14 cellular contexts compared by ENCODE assay signal in the genomic region with DNA sequence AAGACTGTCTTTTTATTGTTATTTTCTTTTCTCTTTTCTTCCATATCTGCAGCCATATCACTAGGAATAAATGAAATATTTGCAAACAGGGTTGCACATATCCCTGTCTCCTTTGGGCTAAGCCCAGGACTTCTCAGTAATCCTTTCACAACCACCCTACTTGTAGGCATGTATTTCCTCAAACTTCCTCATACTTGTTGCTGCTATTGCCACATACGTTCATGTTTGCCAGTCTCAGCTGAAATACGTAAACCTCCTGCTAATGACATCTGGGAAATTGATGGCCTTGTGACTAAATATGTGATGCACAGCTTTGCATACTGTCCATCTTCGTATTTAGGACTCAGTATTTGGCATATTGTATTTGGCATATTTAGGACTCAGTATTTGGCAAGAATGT.
DNase-seq lines count a peak whose midpoint lies in the region; ATAC-seq and TF ChIP-seq lines count a peak whose summit lies in the region.
"Had no signal": no experiment of that assay in that cellular context is flagged by ENCODE, and none has a peak within 500 bp of the region (broad histone marks: within the 10 kb centered on the region; RNA-seq: fewer than 3 reads in every experiment).

No MANE protein-coding gene starts in this region.

- no peak overlapping the region for H3K4me3 Mint-ChIP-seq in H9
- H3K4me3 Mint-ChIP-seq: CD4-positive, alpha-beta memory T cell; neural progenitor cell had no signal

- H2BK12ac ChIP-seq in H9 (ENCODE audit: insufficient read length, low read depth, low read length): no peak overlapping the region

- no peak overlapping the region for H4K5ac ChIP-seq in H9 (ENCODE audit: insufficient read length, low read depth, low read length)

- H3K23me2 ChIP-seq in H9 (ENCODE audit: insufficient read length, low read depth, low read length, poor library complexity, severe bottlenecking): no peaks in the 10 kb centered on the region

- no peak for TF ChIP-seq EP300 in SK-N-SH (IDR thresholded peaks at IDR 0.05; ENCODE audit: borderline replicate concordance in 1 of 2, low read depth in 1 of 2, low read length in 1 of 2)

- no peak overlapping the region for H2BK20ac ChIP-seq in H9 (ENCODE audit: low read depth, low read length, poor library complexity, severe bottlenecking)

- H3K79me2 ChIP-seq in H9 (ENCODE audit: insufficient read depth, low read length) (no peaks in the 10 kb centered on the region), SK-N-SH (ENCODE audit: insufficient read depth) (no peaks in the 10 kb centered on the region)

- H3K9me3 Mint-ChIP-seq in H9: no peaks in the 10 kb centered on the region
- H3K9me3 Mint-ChIP-seq: neural progenitor cell had no signal

- H2AFZ ChIP-seq in H9 (ENCODE audit: low read length) (no peak overlapping the region), SK-N-SH (ENCODE audit: low read depth) (no peak overlapping the region)
- H2AFZ ChIP-seq: neural progenitor cell had no signal

- no peak overlapping the region for H3T11ph ChIP-seq in H9 (ENCODE audit: low read length)

- H3K4me2 ChIP-seq in H9 (ENCODE audit: insufficient read depth, insufficient read length, low read length) (no peak overlapping the region), SK-N-SH (no peak overlapping the region)
- H3K4me2 ChIP-seq: neural progenitor cell had no signal

- CTCF ChIA-PET in SK-N-SH (lab: Yijun Ruan, JAX): interaction anchor here (0.9 kb wide), 1 partner anchor 937 kb away, joined by 3 read pairs; no protein-coding TSS in a partner anchor

- H3K9me3 ChIP-seq in neutrophil (no peaks in the 10 kb centered on the region), H9 (ENCODE audit: control insufficient read depth, low read depth, low read length) (no peaks in the 10 kb centered on the region), SK-N-SH (no peaks in the 10 kb centered on the region)

- H3K18ac ChIP-seq in H9 (ENCODE audit: insufficient read length, low read depth, low read length): no peak overlapping the region

- POLR2A ChIA-PET in SK-N-SH (lab: Yijun Ruan, JAX): no interaction called here

- no peak overlapping the region for H3K14ac ChIP-seq in H9 (ENCODE audit: insufficient read depth, low read length)

- no peak for TF ChIP-seq RAD21 in SK-N-SH (IDR thresholded peaks at IDR 0.05; ENCODE audit: low read length)

- no peak overlapping the region for H3K9ac ChIP-seq in H9 (ENCODE audit: extremely low read depth, insufficient read length, low read length)
- H3K9ac ChIP-seq in SK-N-SH: no peak overlapping the region
- H3K9ac ChIP-seq: neural progenitor cell had no signal

- H2BK5ac ChIP-seq in H9 (ENCODE audit: insufficient read length, low read length): no peak overlapping the region

- no peak overlapping the region for H2BK120ac ChIP-seq in H9 (ENCODE audit: low read depth, low read length, poor library complexity, severe bottlenecking)

- no peaks in the 10 kb centered on the region for H3K27me3 Mint-ChIP-seq in H9 (ENCODE audit: low read depth)

- peak overlapping the region; percentile 63 for H3K27ac ChIP-seq in neutrophil
- H3K27ac ChIP-seq in H9 (ENCODE audit: insufficient read length, low read depth, low read length): no peak overlapping the region
- H3K27ac ChIP-seq in SK-N-SH (ENCODE audit: low read depth in 2 of 2, low read length in 1 of 2): no peak overlapping the region
- H3K27ac ChIP-seq: brain microvascular endothelial cell, neural progenitor cell had no signal

- no peak overlapping the region for H2AK5ac ChIP-seq in H9 (ENCODE audit: insufficient read length, low read length)

- ATAC-seq in GM18909 (IDR thresholded peaks at IDR 0.05; ENCODE audit: poor library complexity, unreplicated experiment): no peak

- no peak overlapping the region for H3K4me3 ChIP-seq in NB4 (ENCODE audit: low read depth, low read length)
- H3K4me3 ChIP-seq in epithelial cell of esophagus (ENCODE audit: low read length): no peak overlapping the region
- H3K4me3 ChIP-seq in neutrophil (ENCODE audit: low read depth in 1 of 2, low read length in 1 of 2): no peak overlapping the region
- H3K4me3 ChIP-seq in SK-N-SH (ENCODE audit: low read depth in 2 of 2, low read length in 1 of 2): no peak overlapping the region
- H3K4me3 ChIP-seq: neural progenitor cell had no signal

- no peaks in the 10 kb centered on the region for H3K36me3 Mint-ChIP-seq in H9 (ENCODE audit: insufficient read depth in 1 of 3, low read depth in 3 of 3)
- H3K36me3 Mint-ChIP-seq: CD4-positive, alpha-beta memory T cell; neural progenitor cell had no signal

- no peak overlapping the region for H4K91ac ChIP-seq in H9 (ENCODE audit: insufficient read length, low read depth, low read length)

- H3K4me1 Mint-ChIP-seq in H9: 0 out of 4 replicates have a peak, but pooled peaks cover 0 to 4% of the 10 kb centered on the region in 2 experiments
- H3K4me1 Mint-ChIP-seq: CD4-positive, alpha-beta memory T cell had no signal

- no peak overlapping the region for H3K4ac ChIP-seq in H9 (ENCODE audit: low read depth, low read length)

- H2BK15ac ChIP-seq in H9 (ENCODE audit: low read depth, low read length): no peak overlapping the region

- WGBS in H9 (ENCODE audit: extremely low coverage, insufficient read length, low lambda C conversion rate): no CpG with 5 or more reads among the region's 3 CpGs
- WGBS in SK-N-SH (ENCODE audit: low lambda C conversion rate): 53% methylated on average over 3 of the region's 3 CpGs

- H3K56ac ChIP-seq in H9 (ENCODE audit: insufficient read length, low read depth, low read length): no peak overlapping the region

- TF ChIP-seq POLR2A in NB4 (IDR thresholded peaks at IDR 0.05; ENCODE audit: extremely low read depth, insufficient read length): no peak

- no peaks in the 10 kb centered on the region for H3K27me3 ChIP-seq in neutrophil
- no peaks in the 10 kb centered on the region for H3K27me3 ChIP-seq in H9 (ENCODE audit: insufficient read depth, low read length)
- H3K27me3 ChIP-seq in SK-N-SH (ENCODE audit: insufficient read depth): no peaks in the 10 kb centered on the region
- H3K27me3 ChIP-seq: brain microvascular endothelial cell, neural progenitor cell had no signal

- peak; percentile 6 for DNase-seq in DMS53 treated with DMSO at 0.1 percent for 48 hours (lab: John Stamatoyannopoulos, UW; ENCODE audit: unreplicated experiment)
- DNase-seq in NB4 (ENCODE audit: low read depth): peak; percentile 27
- DNase-seq in epithelial cell of esophagus (ENCODE audit: low read depth): peak; percentile 90
- DNase-seq in H9: no peak
- DNase-seq in SK-N-SH: no peak
- no peak for DNase-seq in activated naive CD4-positive, alpha-beta T cell treated with anti-CD3 and anti-CD28 coated beads, Interleukin-2, amount 50 U/mL, for 16 hours
- DNase-seq: brain microvascular endothelial cell; CD4-positive, alpha-beta memory T cell; Karpas-422; kidney; NCI-H446 treated with DMSO at 0.1 percent for 48 hours had no signal

- TF ChIP-seq CTCF in NB4 (IDR thresholded peaks at IDR 0.05; ENCODE audit: low read depth, low read length): no peak
- TF ChIP-seq CTCF in epithelial cell of esophagus (IDR thresholded peaks at IDR 0.05; ENCODE audit: insufficient read depth, low read depth, low read length, missing control alignments): no peak
- TF ChIP-seq CTCF in neutrophil (IDR thresholded peaks at IDR 0.05): no peak
- TF ChIP-seq CTCF in H9 (conservative IDR thresholded peaks at IDR 0.05): no peak
- TF ChIP-seq CTCF in SK-N-SH (IDR thresholded peaks at IDR 0.05): no peak

- no peaks in the 10 kb centered on the region for H3K9me2 ChIP-seq in SK-N-SH

- H4K8ac ChIP-seq in H9 (replicated peaks; ENCODE audit: insufficient read length, low read depth, low read length): no peak overlapping the region

- no peak overlapping the region for H3K23ac ChIP-seq in H9 (ENCODE audit: insufficient read length, low read depth, low read length)

- H4K20me1 ChIP-seq in H9 (ENCODE audit: control insufficient read depth, insufficient read depth, insufficient read length) (no peaks in the 10 kb centered on the region), SK-N-SH (ENCODE audit: insufficient read depth) (no peaks in the 10 kb centered on the region)

- peaks cover 12% of the 10 kb centered on the region for H3F3A ChIP-seq in SK-N-SH (replicated peaks; ENCODE audit: insufficient read depth)

- peaks cover 25 to 29% of the 10 kb centered on the region in 2 experiments for H3K4me1 ChIP-seq in neutrophil (ENCODE audit: control insufficient read depth in 1 of 2, insufficient read depth in 1 of 2, low read depth in 1 of 2, low read length in 1 of 2)
- no peaks in the 10 kb centered on the region for H3K4me1 ChIP-seq in H9 (ENCODE audit: insufficient read depth, low read length)
- H3K4me1 ChIP-seq in SK-N-SH (ENCODE audit: control insufficient read depth in 1 of 2, insufficient read depth in 2 of 2, low read depth in 1 of 2, low read length in 1 of 2): peaks cover 0 to 12% of the 10 kb centered on the region in 2 experiments; a peak in 2 of 4 replicates
- H3K4me1 ChIP-seq: neural progenitor cell had no signal

- H3K36me3 ChIP-seq in neutrophil: no peaks in the 10 kb centered on the region
- H3K36me3 ChIP-seq in SK-N-SH (replicated peaks in 1 of 2; ENCODE audit: control insufficient read depth in 1 of 2, insufficient read depth in 2 of 2, low read length in 1 of 2): no peaks in the 10 kb centered on the region
- H3K36me3 ChIP-seq: brain microvascular endothelial cell, neural progenitor cell had no signal

- H3K27ac Mint-ChIP-seq in H9: no peak overlapping the region
- H3K27ac Mint-ChIP-seq: CD4-positive, alpha-beta memory T cell; neural progenitor cell had no signal

- H3K79me1 ChIP-seq in H9 (ENCODE audit: insufficient read depth, low read depth, low read length, poor library complexity, severe bottlenecking): no peaks in the 10 kb centered on the region

TF ChIP-seq in SK-N-SH, 30 proteins besides CTCF, POLR2A, EP300 and RAD21 (continues in another document):
- TF ChIP-seq, protein P1, sequence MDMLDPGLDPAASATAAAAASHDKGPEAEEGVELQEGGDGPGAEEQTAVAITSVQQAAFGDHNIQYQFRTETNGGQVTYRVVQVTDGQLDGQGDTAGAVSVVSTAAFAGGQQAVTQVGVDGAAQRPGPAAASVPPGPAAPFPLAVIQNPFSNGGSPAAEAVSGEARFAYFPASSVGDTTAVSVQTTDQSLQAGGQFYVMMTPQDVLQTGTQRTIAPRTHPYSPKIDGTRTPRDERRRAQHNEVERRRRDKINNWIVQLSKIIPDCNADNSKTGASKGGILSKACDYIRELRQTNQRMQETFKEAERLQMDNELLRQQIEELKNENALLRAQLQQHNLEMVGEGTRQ (IDR thresholded peaks at IDR 0.05; ENCODE audit: borderline replicate concordance, low read depth, low read length): no peak
- TF ChIP-seq CHD2 (IDR thresholded peaks at IDR 0.05; ENCODE audit: low read length, partially characterized antibody): no peak
- no peak for TF ChIP-seq YY1 (IDR thresholded peaks at IDR 0.05; ENCODE audit: low read depth)
- TF ChIP-seq RXRA (IDR thresholded peaks at IDR 0.05; ENCODE audit: borderline replicate concordance, low read depth): no peak
- TF ChIP-seq TEAD4 (IDR thresholded peaks at IDR 0.05; ENCODE audit: borderline replicate concordance, insufficient read depth): no peak

Comparison
In these comparisons a context has a peak if more than half of its experiments do, and no peak if none do; other contexts are left out.
1. DNase-seq: peak in DMS53 treated with DMSO at 0.1 percent for 48 hours (single experiment), NB4 (single experiment) and epithelial cell of esophagus (single experiment); none in H9 (single experiment), SK-N-SH (single experiment) and activated naive CD4-positive, alpha-beta T cell treated with anti-CD3 and anti-CD28 coated beads, Interleukin-2, amount 50 U/mL, for 16 hours (single experiment).